ENCODE assay signal across 8 cellular contexts in the genomic region with DNA sequence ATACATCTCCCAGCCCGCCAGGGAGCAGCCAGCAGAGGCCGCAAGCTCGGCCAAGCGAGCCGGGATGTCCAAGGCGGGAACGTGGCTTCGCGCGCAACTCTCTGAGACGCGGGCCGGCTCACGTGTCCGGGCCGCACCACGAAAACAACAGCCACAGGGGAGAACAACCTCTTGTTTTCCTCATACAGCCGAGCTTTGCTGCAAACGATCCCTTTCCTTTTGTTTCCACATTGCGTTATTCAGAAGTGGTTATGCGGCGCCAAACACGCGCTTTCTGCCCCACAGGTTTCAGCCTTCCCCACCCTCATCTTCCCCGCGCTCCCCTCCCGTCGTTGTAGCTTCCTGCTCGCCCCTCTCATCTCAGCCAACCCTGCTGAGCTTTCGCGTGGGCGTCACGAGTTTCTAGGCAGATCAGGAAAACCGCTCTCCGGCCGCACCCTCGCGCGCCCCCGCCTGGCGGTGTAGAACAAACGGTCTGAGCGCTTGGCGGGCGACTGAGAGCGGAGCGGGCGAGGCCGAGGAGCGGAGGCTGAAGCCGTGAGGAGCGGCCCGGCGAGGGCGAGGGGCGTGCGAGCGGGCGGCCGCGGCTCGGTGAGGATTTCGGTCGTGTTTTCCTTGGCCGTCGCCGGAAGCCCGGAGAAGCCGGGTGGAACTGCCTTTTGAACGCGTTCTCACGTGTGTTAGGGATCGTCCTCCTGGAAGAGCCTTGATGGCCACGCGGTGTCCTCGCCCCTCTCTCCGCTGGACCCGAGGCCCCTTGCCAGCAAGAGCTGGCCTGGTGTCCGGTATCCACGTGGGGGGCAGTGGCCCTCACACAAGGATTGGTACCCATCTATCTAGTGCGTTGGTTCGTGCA.
A peak's percentile ranks its signal among the peaks of the same experiment; 100 is the strongest.
DNase-seq lines count a peak whose midpoint lies in the region; ATAC-seq and TF ChIP-seq lines count a peak whose summit lies in the region.

No MANE protein-coding gene starts in this region.

- H3K9me3 Mint-ChIP-seq in nephron progenitor cell = peaks cover 25% of the 10 kb centered on the region

- peaks cover 11% of the 10 kb centered on the region for H3K36me3 Mint-ChIP-seq in nephron progenitor cell (ENCODE audit: low read depth)

- peak; percentile 96 for DNase-seq in GM13977 (ENCODE audit: low spot score)
- DNase-seq in OCI-M2 (lab: John Stamatoyannopoulos, UW; ENCODE audit: unreplicated experiment) = peak; percentile 50
- peak; percentile 91 for DNase-seq in activated T-helper 9 cell treated with anti-CD3 and anti-CD28 coated beads, Interleukin-2, amount 50 U/mL, for 16 hours (ENCODE audit: low read depth)
- DNase-seq in fibroblast of the conjunctiva (ENCODE audit: low read depth) = peak; percentile 84
- peak; percentile 87 for DNase-seq in nephron progenitor cell
- DNase-seq in stimulated activated naive CD4-positive, alpha-beta T cell treated with Interleukin-2 at 50 U/mL for 16 hours (lab: John Stamatoyannopoulos, UW) = peak; percentile 95
- DNase-seq in NCI-H187 treated with DMSO at 0.1 percent for 48 hours (lab: John Stamatoyannopoulos, UW) = no peak

- H3K4me3 Mint-ChIP-seq in nephron progenitor cell = peak overlapping the region; percentile 77

- peaks cover 4% of the 10 kb centered on the region for H3K4me1 Mint-ChIP-seq in nephron progenitor cell

- in situ Hi-C loops in GM13977 (cut with MboI; ENCODE audit: low pct_unique_long_range_greater_than_20kb, low sequenced_read_pairs, unreplicated experiment) = loop anchor here (25.0 kb wide), 1 partner anchor 412 kb away; a partner anchor contains a TSS

- peaks cover 93% of the 10 kb centered on the region for H3K27me3 Mint-ChIP-seq in nephron progenitor cell (ENCODE audit: low read depth, poor library complexity)

- H3K27ac Mint-ChIP-seq in nephron progenitor cell = peak overlapping the region; percentile 96

- peak; percentile 91 for ATAC-seq in HG02885 (IDR thresholded peaks at IDR 0.05; ENCODE audit: poor library complexity, unreplicated experiment)

- TF ChIP-seq CTCF in GM13977 (IDR thresholded peaks at IDR 0.05; ENCODE audit: extremely low read depth, insufficient read depth, missing control alignments) (peak; percentile 83), nephron progenitor cell (IDR thresholded peaks at IDR 0.05) (peak; percentile 47)
